In the genomic region with DNA sequence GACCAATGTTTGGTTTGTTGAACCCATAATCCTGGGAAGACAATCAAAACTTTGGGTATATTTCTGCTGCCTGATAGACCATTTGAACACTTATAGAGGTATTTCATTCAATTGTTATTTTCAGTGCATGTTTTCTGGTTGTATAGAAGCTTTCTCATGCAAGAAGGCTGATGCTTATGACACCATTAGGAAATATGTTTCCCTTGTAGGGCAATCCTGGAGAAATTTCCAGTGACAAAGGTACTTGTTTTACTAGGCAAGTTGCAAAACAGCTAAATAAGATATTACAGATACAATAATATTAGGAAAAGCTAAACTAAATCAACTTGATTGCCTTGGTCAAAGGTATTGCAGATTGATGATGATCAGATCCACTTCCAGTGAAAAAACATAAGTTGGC, we compare ENCODE assay signal across 9 cellular contexts. TPM values are rescaled to one million over a fixed set of nuclear protein-coding genes. Genes with fewer than 3 reads are reported as not detected.
"Had no signal": no experiment of that assay in that cellular context is flagged by ENCODE, and none has a peak within 500 bp of the region (broad histone marks: within the 10 kb centered on the region; RNA-seq: fewer than 3 reads in every experiment).

No MANE protein-coding gene starts in this region.

- ATAC-seq: K562 had no signal

- H3K4me3 ChIP-seq: K562 had no signal

- FAIRE-seq: H54, HTR-8/SVneo, K562 had no signal

- H3K4me3 Mint-ChIP-seq: H9 had no signal

- DNase-seq: GOT3, H9, HCEC 1CT, IMR-90, KG1 had no signal

- H3K27ac Mint-ChIP-seq: H9 had no signal

RNA-seq across cellular contexts. Expression of a gene that starts 32.8 kb away (rescaled TPM):
- total RNA-seq: HT-29 had no signal
